In the genomic region with DNA sequence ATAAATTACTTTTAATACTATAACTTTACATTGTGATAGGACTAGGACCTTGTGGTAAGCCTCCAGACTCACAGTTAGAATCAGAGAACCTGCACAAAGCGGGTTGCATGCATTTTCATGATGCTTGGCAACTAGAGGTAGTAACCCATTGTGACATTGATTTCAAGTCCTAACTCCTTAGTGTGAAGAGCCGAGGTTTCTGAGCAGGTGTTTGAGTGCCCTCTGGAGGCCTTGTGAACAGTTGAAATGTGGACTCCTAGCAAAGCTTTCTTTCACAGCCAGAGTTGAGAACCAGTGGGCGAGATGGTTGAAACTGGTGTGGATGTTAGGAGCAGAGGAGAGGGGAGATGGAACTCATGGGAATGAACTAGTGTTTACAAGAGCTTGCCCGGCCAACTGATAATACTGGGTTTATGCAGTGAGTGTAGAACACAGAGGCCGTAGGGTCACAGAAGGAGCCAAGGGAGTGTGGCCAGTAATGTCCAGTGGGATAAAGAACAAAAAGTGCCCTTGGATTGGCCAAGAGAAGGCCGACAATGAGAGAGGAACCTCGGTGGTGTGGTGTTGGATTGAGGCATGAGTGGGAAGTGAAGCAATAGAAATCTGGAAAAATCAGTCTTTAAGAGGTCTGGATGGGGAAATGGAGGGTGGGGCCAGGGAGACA, we compare ENCODE assay signal across 8 cellular contexts. TPM values are rescaled to one million over a fixed set of nuclear protein-coding genes. Genes with fewer than 3 reads are reported as not detected.
DNase-seq lines count a peak whose midpoint lies in the region; ATAC-seq, FAIRE-seq and TF ChIP-seq lines count a peak whose summit lies in the region.

No MANE protein-coding gene starts in this region.

- ATAC-seq in WTC11 (peak; percentile 86), GM18498 (IDR thresholded peaks at IDR 0.05; ENCODE audit: unreplicated experiment) (no peak)

- 0 out of 2 replicates have a peak, but pooled peaks cover 7% of the 10 kb centered on the region for H3K36me3 Mint-ChIP-seq in WTC11

- no peak for DNase-seq in AG04449 (ENCODE audit: low read depth, low spot score)
- no peak for DNase-seq in GM12891 (ENCODE audit: insufficient read length, low spot score)
- DNase-seq in NCI-H2196 treated with DMSO at 0.1 percent for 48 hours (lab: John Stamatoyannopoulos, UW; ENCODE audit: unreplicated experiment) = peak; percentile 16
- DNase-seq in WTC11 (ENCODE audit: low spot score) = peak; percentile 29
- DNase-seq in dermis microvascular lymphatic vessel endothelial cell (ENCODE audit: low read depth in 2 of 2) = peak; percentile 61 to 78
- DNase-seq in lung microvascular endothelial cell (ENCODE audit: low read depth in 2 of 2) = peak; percentile 80 to 85
- DNase-seq in testis = peak; percentile 61

- TF ChIP-seq CTCF in AG04449 (IDR thresholded peaks at IDR 0.05; ENCODE audit: insufficient read depth, low read length, missing control alignments) (peak; percentile 64), WTC11 (IDR thresholded peaks at IDR 0.05) (peak; percentile 23; the same call in 1 of the 2 replicates), testis (IDR thresholded peaks at IDR 0.05) (peak in 2 of 3 experiments; percentile 28 to 42)

- 0 out of 2 replicates have a peak, but pooled peaks cover 3% of the 10 kb centered on the region for H3K4me1 Mint-ChIP-seq in WTC11

- WGBS in testis, 2 donors = 44 to 46% methylated on average over 7 of the region's 7 CpGs

- H3K27ac ChIP-seq in testis = no peak overlapping the region

- H3K27ac Mint-ChIP-seq in WTC11 = no peak overlapping the region

- no peaks in the 10 kb centered on the region for H3K9me3 Mint-ChIP-seq in WTC11

- CTCF ChIA-PET in AG04449 (lab: Yijun Ruan, JAX) (interaction anchor here (0.8 to 7.0 kb wide), 22 partner anchors 8 to 221 kb away, joined by 3 to 94 read pairs (median 4); a partner anchor contains a TSS), WTC11 (lab: Charles Lee) (interaction anchor here (0.7 to 1.4 kb wide), 18 partner anchors 8 to 222 kb away, joined by 3 to 7 read pairs (median 3); a partner anchor contains a TSS)

- no peaks in the 10 kb centered on the region for H3K9me3 ChIP-seq in testis

- H3K4me3 Mint-ChIP-seq in WTC11 = no peak overlapping the region

- H3K27me3 ChIP-seq in testis = no peaks in the 10 kb centered on the region

- no peak overlapping the region for H3K4me3 ChIP-seq in AG04449 (ENCODE audit: low read depth, low read length)
- H3K4me3 ChIP-seq in testis = no peak overlapping the region

- POLR2A ChIA-PET in AG04449 (lab: Yijun Ruan, JAX) = no interaction called here
- POLR2A ChIA-PET in WTC11 (lab: Charles Lee) = no interaction called here

- intact Hi-C loops in testis (cut with DNase I; ENCODE audit: low total_unique reads) = no loop called here

- FAIRE-seq in GM12891 (lab: Jason Lieb, UNC) = peak; percentile 69

- H3K4me1 ChIP-seq in testis = no peaks in the 10 kb centered on the region

- no peaks in the 10 kb centered on the region for H3K27me3 Mint-ChIP-seq in WTC11 (ENCODE audit: low read depth)

- TF ChIP-seq POLR2A in GM12891 (IDR thresholded peaks at IDR 0.05; ENCODE audit: low read depth, low read length) (no peak), testis (IDR thresholded peaks at IDR 0.05) (no peak)

- H3K36me3 ChIP-seq in testis (ENCODE audit: low read depth, missing control alignments) = no peaks in the 10 kb centered on the region

TF ChIP-seq in GM12891, 5 proteins besides CTCF, POLR2A, EP300 and RAD21:
- TF ChIP-seq POU2F2 (IDR thresholded peaks at IDR 0.05; ENCODE audit: low read depth, low read length) (no peak), TAF1 (IDR thresholded peaks at IDR 0.05; ENCODE audit: low read depth, low read length) (no peak), SPI1 (IDR thresholded peaks at IDR 0.05; ENCODE audit: low read depth, low read length) (no peak), POLR2AphosphoS5 (IDR thresholded peaks at IDR 0.05; ENCODE audit: low read depth, low read length) (no peak), PAX5 (IDR thresholded peaks at IDR 0.05; ENCODE audit: insufficient read depth, low read length, severe bottlenecking) (no peak)

TF ChIP-seq in WTC11, 78 proteins besides CTCF, POLR2A, EP300 and RAD21 (continues in another document):
- TF ChIP-seq ZNF423 (CRISPR knock-in tag; IDR thresholded peaks at IDR 0.05) = no peak
- no peak for TF ChIP-seq NFE2L1 (CRISPR knock-in tag; IDR thresholded peaks at IDR 0.05)
- no peak for TF ChIP-seq ATF1 (CRISPR knock-in tag; IDR thresholded peaks at IDR 0.05)
- no peak for TF ChIP-seq NFYB (CRISPR knock-in tag; conservative IDR thresholded peaks at IDR 0.05; ENCODE audit: low read depth)
- TF ChIP-seq, protein P1, sequence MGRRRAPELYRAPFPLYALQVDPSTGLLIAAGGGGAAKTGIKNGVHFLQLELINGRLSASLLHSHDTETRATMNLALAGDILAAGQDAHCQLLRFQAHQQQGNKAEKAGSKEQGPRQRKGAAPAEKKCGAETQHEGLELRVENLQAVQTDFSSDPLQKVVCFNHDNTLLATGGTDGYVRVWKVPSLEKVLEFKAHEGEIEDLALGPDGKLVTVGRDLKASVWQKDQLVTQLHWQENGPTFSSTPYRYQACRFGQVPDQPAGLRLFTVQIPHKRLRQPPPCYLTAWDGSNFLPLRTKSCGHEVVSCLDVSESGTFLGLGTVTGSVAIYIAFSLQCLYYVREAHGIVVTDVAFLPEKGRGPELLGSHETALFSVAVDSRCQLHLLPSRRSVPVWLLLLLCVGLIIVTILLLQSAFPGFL (CRISPR knock-in tag; IDR thresholded peaks at IDR 0.05; ENCODE audit: borderline replicate concordance) = no peak
- no peak for TF ChIP-seq ZNF416 (CRISPR knock-in tag; IDR thresholded peaks at IDR 0.05)
- TF ChIP-seq CREM (CRISPR knock-in tag; IDR thresholded peaks at IDR 0.05) = no peak
- TF ChIP-seq, protein P2, sequence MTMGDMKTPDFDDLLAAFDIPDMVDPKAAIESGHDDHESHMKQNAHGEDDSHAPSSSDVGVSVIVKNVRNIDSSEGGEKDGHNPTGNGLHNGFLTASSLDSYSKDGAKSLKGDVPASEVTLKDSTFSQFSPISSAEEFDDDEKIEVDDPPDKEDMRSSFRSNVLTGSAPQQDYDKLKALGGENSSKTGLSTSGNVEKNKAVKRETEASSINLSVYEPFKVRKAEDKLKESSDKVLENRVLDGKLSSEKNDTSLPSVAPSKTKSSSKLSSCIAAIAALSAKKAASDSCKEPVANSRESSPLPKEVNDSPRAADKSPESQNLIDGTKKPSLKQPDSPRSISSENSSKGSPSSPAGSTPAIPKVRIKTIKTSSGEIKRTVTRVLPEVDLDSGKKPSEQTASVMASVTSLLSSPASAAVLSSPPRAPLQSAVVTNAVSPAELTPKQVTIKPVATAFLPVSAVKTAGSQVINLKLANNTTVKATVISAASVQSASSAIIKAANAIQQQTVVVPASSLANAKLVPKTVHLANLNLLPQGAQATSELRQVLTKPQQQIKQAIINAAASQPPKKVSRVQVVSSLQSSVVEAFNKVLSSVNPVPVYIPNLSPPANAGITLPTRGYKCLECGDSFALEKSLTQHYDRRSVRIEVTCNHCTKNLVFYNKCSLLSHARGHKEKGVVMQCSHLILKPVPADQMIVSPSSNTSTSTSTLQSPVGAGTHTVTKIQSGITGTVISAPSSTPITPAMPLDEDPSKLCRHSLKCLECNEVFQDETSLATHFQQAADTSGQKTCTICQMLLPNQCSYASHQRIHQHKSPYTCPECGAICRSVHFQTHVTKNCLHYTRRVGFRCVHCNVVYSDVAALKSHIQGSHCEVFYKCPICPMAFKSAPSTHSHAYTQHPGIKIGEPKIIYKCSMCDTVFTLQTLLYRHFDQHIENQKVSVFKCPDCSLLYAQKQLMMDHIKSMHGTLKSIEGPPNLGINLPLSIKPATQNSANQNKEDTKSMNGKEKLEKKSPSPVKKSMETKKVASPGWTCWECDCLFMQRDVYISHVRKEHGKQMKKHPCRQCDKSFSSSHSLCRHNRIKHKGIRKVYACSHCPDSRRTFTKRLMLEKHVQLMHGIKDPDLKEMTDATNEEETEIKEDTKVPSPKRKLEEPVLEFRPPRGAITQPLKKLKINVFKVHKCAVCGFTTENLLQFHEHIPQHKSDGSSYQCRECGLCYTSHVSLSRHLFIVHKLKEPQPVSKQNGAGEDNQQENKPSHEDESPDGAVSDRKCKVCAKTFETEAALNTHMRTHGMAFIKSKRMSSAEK (CRISPR knock-in tag; IDR thresholded peaks at IDR 0.05; ENCODE audit: borderline replicate concordance) = no peak
- no peak for TF ChIP-seq ZNF219 (CRISPR knock-in tag; IDR thresholded peaks at IDR 0.05; ENCODE audit: borderline replicate concordance)
- no peak for TF ChIP-seq GTF2I (CRISPR knock-in tag; conservative IDR thresholded peaks at IDR 0.05)
- no peak for TF ChIP-seq NR2C2 (CRISPR knock-in tag; IDR thresholded peaks at IDR 0.05)
- no peak for TF ChIP-seq FOXJ3 (CRISPR knock-in tag; IDR thresholded peaks at IDR 0.05; ENCODE audit: borderline replicate concordance)
- TF ChIP-seq SMAD3 (CRISPR knock-in tag; IDR thresholded peaks at IDR 0.05; ENCODE audit: borderline replicate concordance) = no peak

RNA-seq across cellular contexts. Expression of a gene that starts 10.9 kb away (rescaled TPM):
- polyA plus RNA-seq in GM12891 (2012; ENCODE audit: low read depth, missing spikeins) = 22.6 TPM
- total RNA-seq in WTC11 (2021) (52.6 to 61.7 TPM (median 58.9 TPM) in 3 replicates), dermis microvascular lymphatic vessel endothelial cell (42.4 and 43.6 TPM in 2 replicates), lung microvascular endothelial cell (39.0 and 40.1 TPM in 2 replicates), testis (10 to 100 TPM; 55.9 to 69.6 TPM)
- polyA plus RNA-seq in testis (ENCODE audit: insufficient read depth, low read depth, low replicate concordance) = 63.4 TPM

RNA-seq across cellular contexts. Expression of a gene that starts 11.3 kb away (rescaled TPM):
- 7.8 TPM for polyA plus RNA-seq in GM12891 (2012; ENCODE audit: low read depth, missing spikeins)
- total RNA-seq in WTC11 (2021) (1.8 to 2.7 TPM (median 2.0 TPM) in 3 replicates), dermis microvascular lymphatic vessel endothelial cell (4.1 and 7.0 TPM in 2 replicates), lung microvascular endothelial cell (3.9 and 4.8 TPM in 2 replicates), testis (10 to 100 TPM; 63.6 to 79.1 TPM)
- 140 TPM for polyA plus RNA-seq in testis (ENCODE audit: insufficient read depth, low read depth, low replicate concordance)

Comparison
In these comparisons a context has a peak if more than half of its experiments do, and no peak if none do; other contexts are left out.
1. DNase-seq: peak in NCI-H2196 treated with DMSO at 0.1 percent for 48 hours (single experiment), WTC11 (single experiment), dermis microvascular lymphatic vessel endothelial cell (2 of 2), lung microvascular endothelial cell (2 of 2) and testis (single experiment); none in AG04449 (single experiment) and GM12891 (single experiment).
2. Peak in every context shown above with its lines, with median percentiles within 50 percentile points of each other: CTCF ChIP-seq.